Comparison of ENCODE assay signal across 8 cellular contexts in the genomic region with DNA sequence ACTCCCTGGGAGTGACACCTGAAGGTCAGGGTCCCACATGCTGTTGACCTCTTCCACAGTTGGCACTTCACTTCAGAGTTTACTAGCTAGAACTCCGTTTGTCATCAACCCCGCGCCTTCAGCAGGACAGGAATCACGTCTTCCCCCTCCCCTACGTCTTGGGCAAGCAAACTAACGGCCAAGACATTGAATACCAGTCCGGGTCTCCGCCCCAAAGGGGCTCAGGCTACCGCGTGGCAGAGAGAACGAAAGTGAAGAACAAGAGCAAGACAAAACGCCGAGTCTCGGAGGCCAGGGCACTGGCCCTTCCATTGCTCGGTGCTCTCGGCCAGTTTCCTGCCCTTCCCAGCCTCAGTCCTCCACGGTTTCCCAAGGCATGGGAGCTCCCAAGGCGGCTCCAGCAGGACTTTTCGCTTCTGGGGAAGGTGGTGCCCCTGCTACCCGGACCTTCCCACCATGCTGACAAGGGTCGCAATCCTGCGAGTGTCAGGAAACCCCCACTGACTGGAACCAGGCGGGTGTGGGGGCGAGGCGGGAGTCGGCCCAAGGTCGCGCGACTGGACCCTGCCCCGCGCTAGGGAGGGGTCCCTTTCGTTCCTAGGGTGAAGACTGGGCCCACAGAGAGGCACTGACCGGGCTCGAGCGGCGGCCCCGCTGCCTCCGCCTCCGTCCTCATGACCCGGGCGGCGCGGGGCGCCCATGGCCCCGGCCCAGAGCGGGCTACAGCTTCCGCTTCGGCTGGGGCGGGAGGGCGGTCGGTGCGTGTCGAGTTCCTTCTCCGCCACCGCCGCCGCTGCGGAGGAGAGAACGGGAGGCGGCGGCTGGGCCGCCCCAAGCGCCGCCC. TPM values are rescaled to one million over a fixed set of nuclear protein-coding genes. Genes with fewer than 3 reads are reported as not detected.
DNase-seq lines count a peak whose midpoint lies in the region; ATAC-seq and TF ChIP-seq lines count a peak whose summit lies in the region.

A gene (minus strand): TSS at position 823 of the 844 bp plus-strand sequence. CDS start 147 bp downstream, at position 676.

- H3K9me3 ChIP-seq in GM23248 (ENCODE audit: low read depth) (no peaks in the 10 kb centered on the region), Panc1 (ENCODE audit: control insufficient read depth, insufficient read depth, low read depth, low read length) (no peaks in the 10 kb centered on the region), right atrium auricular region (no peaks in the 10 kb centered on the region)

- in situ Hi-C loops in GM23248 (cut with MboI) = no loop called here
- in situ Hi-C loops in Panc1 (cut with HindIII; ENCODE audit: low pct_unique_long_range_greater_than_20kb, low sequenced_read_pairs) = no loop called here

- peak within 1 kb of the TSS; percentile 97 for H3K9ac ChIP-seq in GM23248

- no peaks in the 10 kb centered on the region; the same call in 1 of the 2 replicates for H4K20me1 ChIP-seq in GM23248 (ENCODE audit: insufficient read depth)

- TF ChIP-seq CTCF in Panc1 (IDR thresholded peaks at IDR 0.05) (no peak), right atrium auricular region (IDR thresholded peaks at IDR 0.05) (no peak)

- BruUV-seq in Panc1 (replicated peaks; lab: Mats Ljungman, UMichigan) = no TSS peak

- H3K9me2 ChIP-seq in GM23248 (ENCODE audit: insufficient read depth) = no peaks in the 10 kb centered on the region

- peaks cover 9% of the 10 kb centered on the region for H3K36me3 ChIP-seq in GM23248 (ENCODE audit: low read depth)
- H3K36me3 ChIP-seq in Panc1 (ENCODE audit: control insufficient read depth, insufficient read depth, low read length) = peaks cover 20% of the 10 kb centered on the region
- H3K36me3 ChIP-seq in right atrium auricular region = peaks cover 25% of the 10 kb centered on the region

- H3K79me2 ChIP-seq in GM23248 (ENCODE audit: insufficient read depth) = peaks cover 91% of the 10 kb centered on the region

- peak within 1 kb of the TSS; percentile 95 for H2AFZ ChIP-seq in GM23248

- DNase-seq in Daoy (ENCODE audit: low read depth) = peak; percentile 32
- peak; percentile 63 for DNase-seq in GM23248
- DNase-seq in Panc1 (ENCODE audit: low read depth, low spot score) = no peak
- no peak for DNase-seq in right atrium auricular region (ENCODE audit: low spot score)
- DNase-seq in renal cortical epithelial cell (ENCODE audit: low read depth) = peak; percentile 22
- no peak for DNase-seq in SW 1271 (lab: John Stamatoyannopoulos, UW)

- H3K27me3 ChIP-seq in GM23248 (replicated peaks; ENCODE audit: insufficient read depth) = no peaks in the 10 kb centered on the region
- no peaks in the 10 kb centered on the region for H3K27me3 ChIP-seq in Panc1 (ENCODE audit: control insufficient read depth, insufficient read depth, low read length)
- no peaks in the 10 kb centered on the region for H3K27me3 ChIP-seq in right atrium auricular region

- H3K4me3 ChIP-seq in GM23248 = peak within 1 kb of the TSS; percentile 96
- H3K4me3 ChIP-seq in Panc1 (ENCODE audit: low read depth in 2 of 2, low read length in 2 of 2) = peak within 1 kb of the TSS; percentile 96 to 97
- peak within 1 kb of the TSS; percentile 76 to 94 for H3K4me3 ChIP-seq in right atrium auricular region

- POLR2A ChIA-PET in Panc1 (lab: Charles Lee) = no interaction called here

- WGBS in GM23248 (ENCODE audit: low coverage in 1 of 2, low lambda C conversion rate in 2 of 2, missing lambda C conversion rate in 2 of 2), 2 experiments = 0 to 1% methylated on average over 28 to 60 of the region's 64 CpGs
- 0 to 1% (median 1%) methylated on average over 51 to 62 of the region's 64 CpGs for WGBS in adipose tissue, 3 donors

- H3F3A ChIP-seq in GM23248 (ENCODE audit: insufficient read depth) = 0 out of 2 replicates have a peak, but pooled peaks cover 4% of the 10 kb centered on the region

- H3K4me1 ChIP-seq in GM23248 (ENCODE audit: insufficient read depth) (peaks cover 18% of the 10 kb centered on the region), Panc1 (ENCODE audit: control insufficient read depth, insufficient read depth, low read length) (peaks cover 20% of the 10 kb centered on the region), right atrium auricular region (peaks cover 0 to 73% of the 10 kb centered on the region in 2 donors)

- H3K4me2 ChIP-seq in GM23248 (ENCODE audit: unreplicated experiment) = peak within 1 kb of the TSS; percentile 96

- intact Hi-C loops in Panc1 (cut with micrococcal nuclease; ENCODE audit: unreplicated experiment) = no loop called here

- ATAC-seq in Panc1 (peak; percentile 44), HG02884 (IDR thresholded peaks at IDR 0.05; ENCODE audit: unreplicated experiment) (no peak)

- H3K27ac ChIP-seq in GM23248 (peak within 1 kb of the TSS; percentile 85), Panc1 (ENCODE audit: low read length) (peak within 1 kb of the TSS; percentile 95), adipose tissue (ENCODE audit: low read depth, low read length) (peak within 1 kb of the TSS; percentile 94), right atrium auricular region (peak within 1 kb of the TSS; percentile 96 to 99)

- CTCF ChIA-PET in Panc1 (lab: Charles Lee) = no interaction called here

RNA-seq across cellular contexts. Expression of the gene that starts here (rescaled TPM):
- total RNA-seq in Daoy (2014; rRNA removed; shearing (Covaris generic)) = 73.8 and 99.7 TPM in 2 replicates
- total RNA-seq in GM23248 (2014; rRNA removed; shearing (Covaris generic)) = 92.4 and 125 TPM in 2 replicates
- polyA plus RNA-seq in GM23248 (2016; fragmentation: Nextera tagmentation; extraction: Ambion mirVana) (37.2 and 43.0 TPM in 2 replicates), adipose tissue (100 to 1,000 TPM in 1 of 3 donors, 10 to 100 TPM in 2; 48.4 to 121 (median 73.6) TPM)
- total RNA-seq in Panc1 (2021; ENCODE audit: unreplicated experiment) (97.7 TPM), right atrium auricular region (100 to 1,000 TPM; 132 to 147 TPM), renal cortical epithelial cell (129 and 169 TPM in 2 replicates)
- polyA plus RNA-seq in Panc1 (2012; ENCODE audit: insufficient read length) = 74.9 TPM

Comparison
In these comparisons a context has a peak if more than half of its experiments do, and no peak if none do; other contexts are left out.
1. DNase-seq: peak in Daoy (single experiment), GM23248 (single experiment) and renal cortical epithelial cell (single experiment); none in Panc1 (single experiment), right atrium auricular region (single experiment) and SW 1271 (0 of 2).
2. Peak in every context shown above with its lines, with median percentiles within 50 percentile points of each other: H3K27ac ChIP-seq and H3K4me3 ChIP-seq.